In genomic region chr7:50728184-50728583, GRCh38 we compare ENCODE assay signal across 17 cellular contexts. TPM values are rescaled to one million over a fixed set of nuclear protein-coding genes. Genes with fewer than 3 reads are reported as not detected.
DNase-seq lines count a peak whose midpoint lies in the region; ATAC-seq, FAIRE-seq and TF ChIP-seq lines count a peak whose summit lies in the region.
"Had no signal": no experiment of that assay in that cellular context is flagged by ENCODE, and none has a peak within 500 bp of the region (broad histone marks: within the 10 kb centered on the region; RNA-seq: fewer than 3 reads in every experiment).

No MANE protein-coding gene starts in this region.

- H3K9me1 ChIP-seq in K562 (ENCODE audit: control insufficient read depth, insufficient read depth, low read length) = no peaks in the 10 kb centered on the region

- H3K27me3 ChIP-seq in GM23248 (replicated peaks; ENCODE audit: insufficient read depth) (no peaks in the 10 kb centered on the region), K562 (ENCODE audit: control insufficient read depth in 2 of 2, insufficient read depth in 2 of 2, low read length in 2 of 2) (no peaks in the 10 kb centered on the region), gastroesophageal sphincter (no peaks in the 10 kb centered on the region), ovary (no peaks in the 10 kb centered on the region), sigmoid colon (no peaks in the 10 kb centered on the region)
- H3K27me3 ChIP-seq in CD4-positive, alpha-beta memory T cell (ENCODE audit: insufficient read depth, low read length) = no peaks in the 10 kb centered on the region

- no peak overlapping the region for H2AFZ ChIP-seq in GM23248
- no peak overlapping the region for H2AFZ ChIP-seq in K562 (ENCODE audit: low read depth, low read length)

- 5 to 17% methylated on average over 2 of the region's 2 CpGs for WGBS in GM23248 (ENCODE audit: low coverage in 1 of 2, low lambda C conversion rate in 2 of 2, missing lambda C conversion rate in 2 of 2), 2 experiments
- 42% methylated on average over 2 of the region's 2 CpGs for WGBS in K562 (ENCODE audit: insufficient coverage, low coverage, missing lambda C conversion rate)
- 8 to 20% methylated on average over 2 of the region's 2 CpGs for WGBS in gastroesophageal sphincter (ENCODE audit: low coverage in 1 of 2), 2 donors
- 11 to 32% (median 27%) methylated on average over 2 of the region's 2 CpGs for WGBS in ovary, 3 donors
- 76 to 85% methylated on average over 2 of the region's 2 CpGs for WGBS in sigmoid colon, 2 donors

- no peak for TF ChIP-seq CTCF in K562 (IDR thresholded peaks at IDR 0.05 in 2 of 3, conservative IDR thresholded peaks at IDR 0.05 in 1 of 3; ENCODE audit: insufficient read depth in 2 of 3, low read depth in 1 of 3, low read length in 3 of 3)
- no peak for TF ChIP-seq CTCF in gastroesophageal sphincter (IDR thresholded peaks at IDR 0.05)
- TF ChIP-seq CTCF in ovary (IDR thresholded peaks at IDR 0.05) = no peak
- no peak for TF ChIP-seq CTCF in sigmoid colon (IDR thresholded peaks at IDR 0.05)
- no peak for TF ChIP-seq CTCF in D721Med (IDR thresholded peaks at IDR 0.05; ENCODE audit: insufficient read depth, missing control alignments)

- in situ Hi-C loops in GM23248 (cut with MboI) = no loop called here
- in situ Hi-C loops in K562 (cut with MboI) = no loop called here

- TF ChIP-seq POLR2A in K562 (conservative IDR thresholded peaks at IDR 0.05) (no peak), gastroesophageal sphincter (IDR thresholded peaks at IDR 0.05) (no peak), ovary (IDR thresholded peaks at IDR 0.05) (no peak), sigmoid colon (IDR thresholded peaks at IDR 0.05) (no peak)

- H3K4me1 ChIP-seq in GM23248 (ENCODE audit: insufficient read depth) (peaks cover 41% of the 10 kb centered on the region), K562 (replicated peaks in 1 of 2; ENCODE audit: control insufficient read depth in 2 of 2, insufficient read depth in 2 of 2, low read length in 2 of 2) (peaks cover 0 to 6% of the 10 kb centered on the region in 2 experiments; a peak in 3 of 5 replicates), gastroesophageal sphincter (peaks cover 4 to 68% (median 13%) of the 10 kb centered on the region in 3 donors), ovary (ENCODE audit: insufficient read depth) (peaks cover 14% of the 10 kb centered on the region), sigmoid colon (peaks cover 0 to 64% (median 49%) of the 10 kb centered on the region in 4 donors)
- H3K4me1 ChIP-seq in CD4-positive, alpha-beta memory T cell (ENCODE audit: insufficient read depth, low read length) = no peaks in the 10 kb centered on the region

- H3K9me3 ChIP-seq in GM23248 (ENCODE audit: low read depth) = no peaks in the 10 kb centered on the region
- H3K9me3 ChIP-seq in K562 (replicated peaks; ENCODE audit: control insufficient read depth, insufficient read depth, low read depth, low read length) = no peaks in the 10 kb centered on the region
- H3K9me3 ChIP-seq in gastroesophageal sphincter = no peaks in the 10 kb centered on the region
- no peaks in the 10 kb centered on the region for H3K9me3 ChIP-seq in ovary
- H3K9me3 ChIP-seq in CD4-positive, alpha-beta memory T cell (ENCODE audit: control insufficient read depth in 1 of 2, low read length in 2 of 2) = no peaks in the 10 kb centered on the region
- H3K9me3 ChIP-seq in sigmoid colon = no peaks in the 10 kb centered on the region

- H3K4me1 Mint-ChIP-seq in CD4-positive, alpha-beta memory T cell = peaks cover 0 to 7% (median 4%) of the 10 kb centered on the region in 4 donors
- H3K4me1 Mint-ChIP-seq: B cell had no signal

- CTCF ChIA-PET in K562 (lab: Yijun Ruan, JAX; ENCODE audit: low intra/inter-chr PET ratio) = no interaction called here
- CTCF ChIA-PET in CD4-positive, alpha-beta memory T cell (lab: Charles Lee; ENCODE audit: partially characterized antibody) = no interaction called here

- no peak for TF ChIP-seq RAD21 in K562 (CRISPR knock-in tag; conservative IDR thresholded peaks at IDR 0.05 in 1 of 2, IDR thresholded peaks at IDR 0.05 in 1 of 2)

- no peaks in the 10 kb centered on the region; the same call in none of the 2 replicates for H4K20me1 ChIP-seq in GM23248 (ENCODE audit: insufficient read depth)
- peaks cover 39% of the 10 kb centered on the region for H4K20me1 ChIP-seq in K562 (replicated peaks; ENCODE audit: control insufficient read depth, insufficient read depth, low read length)

- no peak overlapping the region for H3K27ac ChIP-seq in GM23248
- no peak overlapping the region for H3K27ac ChIP-seq in K562 (ENCODE audit: extremely low read depth, low read depth, low read length)
- H3K27ac ChIP-seq in gastroesophageal sphincter = no peak overlapping the region
- no peak overlapping the region for H3K27ac ChIP-seq in ovary
- H3K27ac ChIP-seq in CD4-positive, alpha-beta memory T cell (ENCODE audit: low read depth, low read length) = no peak overlapping the region
- peak overlapping the region in 2 of 4 donors; percentile 54 to 62 for H3K27ac ChIP-seq in sigmoid colon

- H3K9ac ChIP-seq in GM23248 (no peak overlapping the region), K562 (ENCODE audit: insufficient read depth in 1 of 2, low read depth in 2 of 2, low read length in 2 of 2) (no peak overlapping the region)

- H3K4me2 ChIP-seq in GM23248 (ENCODE audit: unreplicated experiment) = peak overlapping the region; percentile 32
- H3K4me2 ChIP-seq in K562 (ENCODE audit: insufficient read depth, low read length) = no peak overlapping the region

- TF ChIP-seq EP300 in K562 (IDR thresholded peaks at IDR 0.05; ENCODE audit: low read length) = no peak
- no peak for TF ChIP-seq EP300 in gastroesophageal sphincter (IDR thresholded peaks at IDR 0.05)
- no peak for TF ChIP-seq EP300 in ovary (IDR thresholded peaks at IDR 0.05)
- no peak for TF ChIP-seq EP300 in sigmoid colon (IDR thresholded peaks at IDR 0.05)

- no peaks in the 10 kb centered on the region for H3K36me3 ChIP-seq in GM23248 (ENCODE audit: low read depth)
- peaks cover 17% of the 10 kb centered on the region; the same call in 2 of the 3 replicates for H3K36me3 ChIP-seq in K562 (ENCODE audit: control insufficient read depth, insufficient read depth, low read length)
- H3K36me3 ChIP-seq in gastroesophageal sphincter = peaks cover 0 to 5% of the 10 kb centered on the region in 2 donors
- H3K36me3 ChIP-seq in ovary = no peaks in the 10 kb centered on the region
- H3K36me3 ChIP-seq in CD4-positive, alpha-beta memory T cell (ENCODE audit: insufficient read depth, low read length) = no peaks in the 10 kb centered on the region
- H3K36me3 ChIP-seq in sigmoid colon = peaks cover 0 to 5% (median 0%) of the 10 kb centered on the region in 4 donors

- H3K79me2 ChIP-seq in GM23248 (ENCODE audit: insufficient read depth) = peaks cover 66% of the 10 kb centered on the region
- peaks cover 79% of the 10 kb centered on the region for H3K79me2 ChIP-seq in K562 (ENCODE audit: control insufficient read depth, insufficient read depth, low read length)

- peaks cover 0 to 2% of the 10 kb centered on the region in 2 donors for H3K36me3 Mint-ChIP-seq in CD4-positive, alpha-beta memory T cell
- H3K36me3 Mint-ChIP-seq: activated naive CD4-positive, alpha-beta T cell treated with anti-CD3 and anti-CD28 coated beads, Interleukin-2, amount 50 U/mL, for 24 hours had no signal

- peaks cover 3% of the 10 kb centered on the region in 2 donors for H3K27me3 Mint-ChIP-seq in CD4-positive, alpha-beta memory T cell
- H3K27me3 Mint-ChIP-seq: activated CD4-positive, alpha-beta T cell treated with anti-CD3 and anti-CD28 coated beads, Interleukin-2, amount 10 ng/mL, durations not matched to agents 7 days and 5 days; activated naive CD4-positive, alpha-beta T cell treated with anti-CD3 and anti-CD28 coated beads, Interleukin-2, amount 50 U/mL, for 24 hours; stimulated activated naive CD8-positive, alpha-beta T cell treated with anti-CD3 and anti-CD28 coated beads, Interleukin-15, amount 100 ng/mL, for 72 hours had no signal

- POLR2A ChIA-PET in K562 (lab: Yijun Ruan, JAX) = no interaction called here
- POLR2A ChIA-PET in CD4-positive, alpha-beta memory T cell (lab: Charles Lee; ENCODE audit: partially characterized antibody) = no interaction called here

- DNase-seq in GM23248 (peak; percentile 80), K562 (ENCODE audit: extremely low read depth in 1 of 4, low spot score in 3 of 4) (no peak), sciatic nerve (ENCODE audit: low spot score) (no peak), ovary (no peak), sigmoid colon (no peak), D721Med (ENCODE audit: insufficient read length, low spot score) (no peak)
- DNase-seq in CD4-positive, alpha-beta memory T cell = no peak
- DNase-seq: activated CD4-positive, alpha-beta T cell treated with anti-CD3 and anti-CD28 coated beads, Interleukin-2, amount 10 ng/mL, durations not matched to agents 7 days and 5 days; cerebellar nuclear complex; hippocampal formation; Karpas-422; left colon; NCI-H1417; stimulated activated naive CD8-positive, alpha-beta T cell treated with anti-CD3 and anti-CD28 coated beads, Interleukin-15, amount 100 ng/mL, for 72 hours had no signal

- ATAC-seq in K562 = no peak
- peak; percentile 50 for ATAC-seq in gastroesophageal sphincter
- peak; percentile 73 for ATAC-seq in sciatic nerve
- ATAC-seq: left colon; stimulated activated naive CD8-positive, alpha-beta T cell treated with anti-CD3 and anti-CD28 coated beads, Interleukin-15, amount 100 ng/mL, for 72 hours had no signal

- no peak overlapping the region for H3K27ac Mint-ChIP-seq in CD4-positive, alpha-beta memory T cell
- H3K27ac Mint-ChIP-seq: activated CD4-positive, alpha-beta T cell treated with anti-CD3 and anti-CD28 coated beads, Interleukin-2, amount 10 ng/mL, durations not matched to agents 7 days and 5 days; activated naive CD4-positive, alpha-beta T cell treated with anti-CD3 and anti-CD28 coated beads, Interleukin-2, amount 50 U/mL, for 24 hours; B cell; stimulated activated naive CD8-positive, alpha-beta T cell treated with anti-CD3 and anti-CD28 coated beads, Interleukin-15, amount 100 ng/mL, for 72 hours had no signal

- no peaks in the 10 kb centered on the region for H3K9me3 Mint-ChIP-seq in CD4-positive, alpha-beta memory T cell
- H3K9me3 Mint-ChIP-seq: activated CD4-positive, alpha-beta T cell treated with anti-CD3 and anti-CD28 coated beads, Interleukin-2, amount 10 ng/mL, durations not matched to agents 7 days and 5 days; activated naive CD4-positive, alpha-beta T cell treated with anti-CD3 and anti-CD28 coated beads, Interleukin-2, amount 50 U/mL, for 24 hours; stimulated activated naive CD8-positive, alpha-beta T cell treated with anti-CD3 and anti-CD28 coated beads, Interleukin-15, amount 100 ng/mL, for 72 hours had no signal

- H3K4me3 ChIP-seq in GM23248 = no peak overlapping the region
- no peak overlapping the region for H3K4me3 ChIP-seq in K562
- H3K4me3 ChIP-seq in gastroesophageal sphincter = no peak overlapping the region
- H3K4me3 ChIP-seq in ovary = no peak overlapping the region
- no peak overlapping the region for H3K4me3 ChIP-seq in CD4-positive, alpha-beta memory T cell (ENCODE audit: low read length in 2 of 2)
- no peak overlapping the region for H3K4me3 ChIP-seq in sigmoid colon

- no TSS peak for BruUV-seq in K562 (replicated peaks; lab: Mats Ljungman, UMichigan)

- FAIRE-seq in K562 (lab: Jason Lieb, UNC) (no peak), D721Med (lab: Jason Lieb, UNC) (no peak)

- H3F3A ChIP-seq in GM23248 (ENCODE audit: insufficient read depth) = peaks cover 34% of the 10 kb centered on the region

- no peak overlapping the region for H3K4me3 Mint-ChIP-seq in CD4-positive, alpha-beta memory T cell
- H3K4me3 Mint-ChIP-seq: activated CD4-positive, alpha-beta T cell treated with anti-CD3 and anti-CD28 coated beads, Interleukin-2, amount 10 ng/mL, durations not matched to agents 7 days and 5 days; activated naive CD4-positive, alpha-beta T cell treated with anti-CD3 and anti-CD28 coated beads, Interleukin-2, amount 50 U/mL, for 24 hours; B cell; stimulated activated naive CD8-positive, alpha-beta T cell treated with anti-CD3 and anti-CD28 coated beads, Interleukin-15, amount 100 ng/mL, for 72 hours had no signal

- H3K9me2 ChIP-seq in GM23248 (ENCODE audit: insufficient read depth) = no peaks in the 10 kb centered on the region

- intact Hi-C loops in K562 (cut with micrococcal nuclease) = loop anchor here (5.0 kb wide), 1 partner anchor 64 kb away; no protein-coding TSS in a partner anchor
- intact Hi-C loops in sciatic nerve (cut with DNase I) = no loop called here
- intact Hi-C loops in ovary (cut with DNase I) = no loop called here
- intact Hi-C loops in CD4-positive, alpha-beta memory T cell (cut with micrococcal nuclease) = no loop called here
- intact Hi-C loops in sigmoid colon (cut with DNase I) = no loop called here

RNA-seq across cellular contexts. Expression of gene GRB10, which starts 54.5 kb away (rescaled TPM):
- 24.0 and 25.9 TPM in 2 replicates for total RNA-seq in GM23248 (2014; rRNA removed; shearing (Covaris generic))
- 12.8 and 12.9 TPM in 2 replicates for polyA plus RNA-seq in GM23248 (2016; fragmentation: Nextera tagmentation; extraction: Ambion mirVana)
- 155 and 246 TPM in 2 replicates for total RNA-seq in K562 (2011; cell fraction: chromatin; rRNA removed; ENCODE audit: low replicate concordance)
- total RNA-seq in K562 (2011; cell fraction: nucleolus; rRNA removed) = 95.1 and 108 TPM in 2 replicates
- 149 and 184 TPM in 2 replicates for total RNA-seq in K562 (2011; cell fraction: nucleoplasm; rRNA removed)
- 56.5 and 57.4 TPM in 2 replicates for total RNA-seq in K562 (2014; rRNA removed)
- total RNA-seq in K562 (2014; rRNA removed; fragmentation: Illumina TruSeq; extraction: Trizol) = 43.4 and 44.0 TPM in 2 replicates
- total RNA-seq in K562 (2015; rRNA removed; fragmentation: Illumina TruSeq; extraction: Trizol) = 25.8 and 28.6 TPM in 2 replicates
- total RNA-seq in K562 (2021) = 77.7 and 88.5 TPM in 2 replicates
- polyA plus RNA-seq in K562 (2011; rRNA removed) = 26.9 and 28.0 TPM in 2 replicates
- polyA plus RNA-seq in K562 (2011; cell fraction: cytosol; rRNA removed) = 24.2 and 25.9 TPM in 2 replicates
- polyA plus RNA-seq in K562 (2011; cell fraction: nucleus; rRNA removed) = 56.8 and 69.8 TPM in 2 replicates
- 33.8 and 79.4 TPM in 2 replicates for polyA plus RNA-seq in K562 (2012)
- polyA plus RNA-seq in K562 (2014; fragmentation: Illumina TruSeq; extraction: Trizol) = 48.1 and 49.0 TPM in 2 replicates
- polyA plus RNA-seq in K562 (2014; fragmentation: Nextera tagmentation; extraction: Ambion mirVana) = 1 to 10 TPM; 8.9 to 9.9 TPM
- 39.0 and 40.7 TPM in 2 replicates for polyA plus RNA-seq in K562 (2014; rRNA removed)
- 62.8 and 74.1 TPM in 2 replicates for polyA minus RNA-seq in K562 (2011; rRNA and poly(A)+ RNA removed)
- 35.8 and 51.6 TPM in 2 replicates for polyA minus RNA-seq in K562 (2011; cell fraction: cytosol; rRNA and poly(A)+ RNA removed)
- 75.0 and 114 TPM in 2 replicates for polyA minus RNA-seq in K562 (2011; cell fraction: nucleus; rRNA and poly(A)+ RNA removed)
- 10 to 100 TPM; 28.5 to 58.0 (median 53.0) TPM for total RNA-seq in gastroesophageal sphincter
- total RNA-seq in sciatic nerve = 57.1 TPM
- total RNA-seq in ovary = 10 to 100 TPM; 17.5 to 93.3 (median 27.8) TPM
- polyA plus RNA-seq in ovary = 10 to 100 TPM in 1 of 2 donors, 1 to 10 TPM in 1; 10.0 to 27.8 TPM
- total RNA-seq in CD4-positive, alpha-beta memory T cell = 1 to 10 TPM; 7.4 to 7.7 TPM
- 1 to 10 TPM in 1 of 2 donors, under 1 TPM in 1; 0.83 to 2.5 TPM for polyA plus RNA-seq in CD4-positive, alpha-beta memory T cell
- total RNA-seq in sigmoid colon = 10 to 100 TPM; 49.2 to 83.6 (median 60.8) TPM
- 10 to 100 TPM in 1 of 3 donors, 1 to 10 TPM in 2; 2.1 to 10.1 (median 3.6) TPM for polyA plus RNA-seq in sigmoid colon
- total RNA-seq: B cell had no signal
